In genomic region chr2:119338826-119339561, GRCh38 we compare ENCODE assay signal across 8 cellular contexts. TPM values are rescaled to one million over a fixed set of nuclear protein-coding genes. Genes with fewer than 3 reads are reported as not detected.
A peak's percentile ranks its signal among the peaks of the same experiment; 100 is the strongest.
DNase-seq lines count a peak whose midpoint lies in the region; ATAC-seq, FAIRE-seq and TF ChIP-seq lines count a peak whose summit lies in the region.

No MANE protein-coding gene starts in this region.

- BruUV-seq in K562 (replicated peaks; lab: Mats Ljungman, UMichigan) = no TSS peak
- no TSS peak for BruUV-seq in PC-9 (replicated peaks; lab: Mats Ljungman, UMichigan)

- H3K9me1 ChIP-seq in K562 (ENCODE audit: control insufficient read depth, insufficient read depth, low read length) = no peaks in the 10 kb centered on the region

- in situ Hi-C loops in K562 (cut with MboI) (no loop called here), transverse colon (cut with MboI; ENCODE audit: low pct_ligation_motif_present in 1 of 4, low pct_unique_long_range_greater_than_20kb in 1 of 4, low sequenced_read_pairs in 3 of 4) (no loop called here)

- H3K4me3 ChIP-seq in OCI-LY1 (ENCODE audit: low read depth, low read length, poor library complexity, severe bottlenecking) (no peak overlapping the region), K562 (no peak overlapping the region), transverse colon (no peak overlapping the region), PC-9 (no peak overlapping the region)

- no peak for TF ChIP-seq POLR2A in K562 (conservative IDR thresholded peaks at IDR 0.05)
- no peak for TF ChIP-seq POLR2A in transverse colon (IDR thresholded peaks at IDR 0.05)

- H3K36me3 ChIP-seq in OCI-LY1 (ENCODE audit: insufficient read depth, low read length) = no peaks in the 10 kb centered on the region
- no peaks in the 10 kb centered on the region for H3K36me3 ChIP-seq in K562 (ENCODE audit: control insufficient read depth, insufficient read depth, low read length)
- no peaks in the 10 kb centered on the region for H3K36me3 ChIP-seq in transverse colon
- H3K36me3 ChIP-seq in PC-9 (ENCODE audit: low read depth) = no peaks in the 10 kb centered on the region

- H2AFZ ChIP-seq in OCI-LY1 (ENCODE audit: low read length) (no peak overlapping the region), K562 (ENCODE audit: low read depth, low read length) (peak overlapping the region; percentile 77), PC-9 (no peak overlapping the region)

- POLR2A ChIA-PET in K562 (lab: Yijun Ruan, JAX) (interaction anchor here (0.7 to 0.8 kb wide), 2 partner anchors 20 to 158 kb away, joined by 3 to 4 read pairs; no protein-coding TSS in a partner anchor), PC-9 (lab: Charles Lee; ENCODE audit: unreplicated experiment) (no interaction called here)

- no peak overlapping the region for H3K9ac ChIP-seq in OCI-LY1 (ENCODE audit: low read length)
- H3K9ac ChIP-seq in K562 (ENCODE audit: insufficient read depth in 1 of 2, low read depth in 2 of 2, low read length in 2 of 2) = no peak overlapping the region

- intact Hi-C loops in K562 (cut with micrococcal nuclease) (no loop called here), transverse colon (cut with DNase I; ENCODE audit: low total_unique reads) (no loop called here), PC-9 (cut with micrococcal nuclease; ENCODE audit: unreplicated experiment) (no loop called here)

- CTCF ChIA-PET in K562 (lab: Yijun Ruan, JAX; ENCODE audit: low intra/inter-chr PET ratio) (no interaction called here), PC-9 (lab: Charles Lee) (no interaction called here)

- TF ChIP-seq CTCF in OCI-LY1 (IDR thresholded peaks at IDR 0.05; ENCODE audit: low read length) = no peak
- no peak for TF ChIP-seq CTCF in K562 (IDR thresholded peaks at IDR 0.05 in 2 of 3, conservative IDR thresholded peaks at IDR 0.05 in 1 of 3; ENCODE audit: insufficient read depth in 2 of 3, low read depth in 1 of 3, low read length in 3 of 3)
- TF ChIP-seq CTCF in transverse colon (IDR thresholded peaks at IDR 0.05) = no peak
- TF ChIP-seq CTCF in PC-9 (conservative IDR thresholded peaks at IDR 0.05) = no peak

- no peaks in the 10 kb centered on the region for H3K9me3 ChIP-seq in OCI-LY1 (ENCODE audit: low read length)
- no peaks in the 10 kb centered on the region for H3K9me3 ChIP-seq in K562 (replicated peaks; ENCODE audit: control insufficient read depth, insufficient read depth, low read depth, low read length)
- no peaks in the 10 kb centered on the region for H3K9me3 ChIP-seq in transverse colon
- H3K9me3 ChIP-seq in PC-9 (ENCODE audit: insufficient read depth, low read depth) = no peaks in the 10 kb centered on the region

- H3K4me2 ChIP-seq in OCI-LY1 (ENCODE audit: low read length) = peak overlapping the region; percentile 27; the same call in 1 of the 2 replicates
- H3K4me2 ChIP-seq in K562 (ENCODE audit: insufficient read depth, low read length) = no peak overlapping the region; the same call in 1 of the 2 replicates
- H3K4me2 ChIP-seq in PC-9 = no peak overlapping the region

- WGBS in K562 (ENCODE audit: insufficient coverage, low coverage, missing lambda C conversion rate) = 16% methylated on average over 6 of the region's 6 CpGs
- WGBS in transverse colon (ENCODE audit: low coverage in 1 of 2), 2 donors = 85 to 86% methylated on average over 5 to 6 of the region's 6 CpGs

- ATAC-seq in GM18867 (IDR thresholded peaks at IDR 0.05; ENCODE audit: unreplicated experiment) = peak; percentile 92
- ATAC-seq in HG02763 (IDR thresholded peaks at IDR 0.05; ENCODE audit: unreplicated experiment) = peak; percentile 100
- peak; percentile 97 for ATAC-seq in K562

- no peak for TF ChIP-seq RAD21 in K562 (CRISPR knock-in tag; conservative IDR thresholded peaks at IDR 0.05 in 1 of 2, IDR thresholded peaks at IDR 0.05 in 1 of 2)

- H3K9me2 ChIP-seq in OCI-LY1 (ENCODE audit: low read depth, low read length) (no peaks in the 10 kb centered on the region), PC-9 (ENCODE audit: insufficient read depth) (no peaks in the 10 kb centered on the region)

- FAIRE-seq in K562 (lab: Jason Lieb, UNC) = peak; percentile 74

- DNase-seq in K562 (ENCODE audit: extremely low read depth in 1 of 4, low spot score in 3 of 4) (peak; percentile 19 to 83 (median 49)), transverse colon (peak; percentile 36), NCI-H69 (lab: John Stamatoyannopoulos, UW) (no peak), PC-9 (no peak), AG08395 (ENCODE audit: low spot score) (no peak)

- H3K27ac ChIP-seq in OCI-LY1 (ENCODE audit: low read depth, low read length, poor library complexity, severe bottlenecking) (no peak overlapping the region), K562 (ENCODE audit: extremely low read depth, low read depth, low read length) (no peak overlapping the region; the same call in 2 of the 3 replicates), transverse colon (no peak overlapping the region), PC-9 (no peak overlapping the region)

- peak; percentile 61; the same call in 1 of the 2 replicates for TF ChIP-seq EP300 in K562 (IDR thresholded peaks at IDR 0.05; ENCODE audit: low read length)
- TF ChIP-seq EP300 in transverse colon (IDR thresholded peaks at IDR 0.05; ENCODE audit: low read depth) = no peak

- H3F3A ChIP-seq in OCI-LY1 (ENCODE audit: insufficient read depth, low read length) (no peaks in the 10 kb centered on the region), PC-9 (ENCODE audit: insufficient read depth, low read depth) (no peaks in the 10 kb centered on the region)

- H3K4me1 ChIP-seq in OCI-LY1 (ENCODE audit: insufficient read depth, low read length, severe bottlenecking) (peaks cover 9% of the 10 kb centered on the region), K562 (replicated peaks in 1 of 2; ENCODE audit: control insufficient read depth in 2 of 2, insufficient read depth in 2 of 2, low read length in 2 of 2) (peaks cover 0 to 7% of the 10 kb centered on the region in 2 experiments; a peak in 4 of 5 replicates), transverse colon (no peaks in the 10 kb centered on the region), PC-9 (replicated peaks; ENCODE audit: insufficient read depth) (no peaks in the 10 kb centered on the region)

- H3K27me3 ChIP-seq in OCI-LY1 (ENCODE audit: insufficient read depth, low read length) = no peaks in the 10 kb centered on the region
- H3K27me3 ChIP-seq in K562 (ENCODE audit: control insufficient read depth in 2 of 2, insufficient read depth in 2 of 2, low read length in 2 of 2) = no peaks in the 10 kb centered on the region
- H3K27me3 ChIP-seq in transverse colon = no peaks in the 10 kb centered on the region
- no peaks in the 10 kb centered on the region for H3K27me3 ChIP-seq in PC-9 (ENCODE audit: insufficient read depth, low read depth)

- H4K20me1 ChIP-seq in OCI-LY1 (ENCODE audit: insufficient read depth, low read length) = no peaks in the 10 kb centered on the region
- H4K20me1 ChIP-seq in K562 (replicated peaks; ENCODE audit: control insufficient read depth, insufficient read depth, low read length) = no peaks in the 10 kb centered on the region
- no peaks in the 10 kb centered on the region for H4K20me1 ChIP-seq in PC-9 (ENCODE audit: insufficient read depth)

- no peaks in the 10 kb centered on the region for H3K79me2 ChIP-seq in OCI-LY1 (ENCODE audit: insufficient read depth, low read length)
- H3K79me2 ChIP-seq in K562 (ENCODE audit: control insufficient read depth, insufficient read depth, low read length) = no peaks in the 10 kb centered on the region
- no peaks in the 10 kb centered on the region for H3K79me2 ChIP-seq in PC-9 (ENCODE audit: low read depth)

TF ChIP-seq in K562, 482 proteins besides CTCF, POLR2A, EP300 and RAD21 (continues in another document):
- TF ChIP-seq ZNF586 (CRISPR knock-in tag; conservative IDR thresholded peaks at IDR 0.05) = peak; percentile 83; the same call in 1 of the 2 replicates

RNA-seq across cellular contexts. Expression of gene C2orf76, which starts 27.6 kb away (rescaled TPM):
- total RNA-seq in K562 (2011; cell fraction: chromatin; rRNA removed; ENCODE audit: low replicate concordance) = 4.1 and 6.2 TPM in 2 replicates
- total RNA-seq in K562 (2011; cell fraction: nucleolus; rRNA removed) = 2.3 and 3.3 TPM in 2 replicates
- total RNA-seq in K562 (2011; cell fraction: nucleoplasm; rRNA removed) = 4.6 and 5.0 TPM in 2 replicates
- 4.8 and 8.9 TPM in 2 replicates for total RNA-seq in K562 (2014; rRNA removed)
- 12.0 and 15.6 TPM in 2 replicates for total RNA-seq in K562 (2014; rRNA removed; fragmentation: Illumina TruSeq; extraction: Trizol)
- 11.7 and 14.5 TPM in 2 replicates for total RNA-seq in K562 (2015; rRNA removed; fragmentation: Illumina TruSeq; extraction: Trizol)
- 8.6 and 8.7 TPM in 2 replicates for total RNA-seq in K562 (2021)
- 12.4 and 15.7 TPM in 2 replicates for polyA plus RNA-seq in K562 (2011; rRNA removed)
- 3.1 and 5.8 TPM in 2 replicates for polyA plus RNA-seq in K562 (2011; cell fraction: cytosol; rRNA removed)
- 6.5 and 8.1 TPM in 2 replicates for polyA plus RNA-seq in K562 (2011; cell fraction: nucleus; rRNA removed)
- 6.5 and 19.3 TPM in 2 replicates for polyA plus RNA-seq in K562 (2012)
- polyA plus RNA-seq in K562 (2014; fragmentation: Illumina TruSeq; extraction: Trizol) = 15.1 and 15.2 TPM in 2 replicates
- polyA plus RNA-seq in K562 (2014; fragmentation: Nextera tagmentation; extraction: Ambion mirVana) = 10 to 100 TPM; 26.1 to 26.2 TPM
- 13.4 and 14.4 TPM in 2 replicates for polyA plus RNA-seq in K562 (2014; rRNA removed)
- polyA minus RNA-seq in K562 (2011; rRNA and poly(A)+ RNA removed) = 4.4 and 6.0 TPM in 2 replicates
- 1.4 and 3.0 TPM in 2 replicates for polyA minus RNA-seq in K562 (2011; cell fraction: cytosol; rRNA and poly(A)+ RNA removed)
- 3.0 and 4.1 TPM in 2 replicates for polyA minus RNA-seq in K562 (2011; cell fraction: nucleus; rRNA and poly(A)+ RNA removed)
- 10 to 100 TPM in 1 of 4 donors, 1 to 10 TPM in 1, not detected in 2; 2.9 to 11.3 TPM for total RNA-seq in transverse colon
- 11.5 and 12.7 TPM in 2 replicates for total RNA-seq in PC-9 (2021)

RNA-seq across cellular contexts. Expression of gene DBI, which starts 27.8 kb away (rescaled TPM):
- 11.4 and 13.4 TPM in 2 replicates for total RNA-seq in K562 (2011; cell fraction: chromatin; rRNA removed; ENCODE audit: low replicate concordance)
- total RNA-seq in K562 (2011; cell fraction: nucleolus; rRNA removed) = 17.2 and 21.8 TPM in 2 replicates
- 17.8 and 26.2 TPM in 2 replicates for total RNA-seq in K562 (2011; cell fraction: nucleoplasm; rRNA removed)
- total RNA-seq in K562 (2014; rRNA removed) (65.0 and 71.6 TPM in 2 replicates), K562 (2014; rRNA removed; fragmentation: Illumina TruSeq; extraction: Trizol) (195 and 198 TPM in 2 replicates), K562 (2015; rRNA removed; fragmentation: Illumina TruSeq; extraction: Trizol) (230 and 236 TPM in 2 replicates), K562 (2021) (52.4 and 55.8 TPM in 2 replicates), transverse colon (100 to 1,000 TPM in 2 of 4 donors, 10 to 100 TPM in 2; 33.8 to 212 (median 149) TPM), PC-9 (2021) (128 and 265 TPM in 2 replicates)
- polyA plus RNA-seq in K562 (2011; rRNA removed) (134 and 135 TPM in 2 replicates), K562 (2014; fragmentation: Illumina TruSeq; extraction: Trizol) (159 and 194 TPM in 2 replicates), K562 (2014; fragmentation: Nextera tagmentation; extraction: Ambion mirVana) (100 to 1,000 TPM; 406 to 443 TPM), K562 (2014; rRNA removed) (186 and 194 TPM in 2 replicates)
- 42.1 and 73.6 TPM in 2 replicates for polyA plus RNA-seq in K562 (2011; cell fraction: cytosol; rRNA removed)
- 21.9 and 37.3 TPM in 2 replicates for polyA plus RNA-seq in K562 (2011; cell fraction: nucleus; rRNA removed)
- polyA plus RNA-seq in K562 (2012) = 85.6 and 165 TPM in 2 replicates
- 36.8 and 42.2 TPM in 2 replicates for polyA minus RNA-seq in K562 (2011; rRNA and poly(A)+ RNA removed)
- polyA minus RNA-seq in K562 (2011; cell fraction: cytosol; rRNA and poly(A)+ RNA removed) = 12.3 and 16.1 TPM in 2 replicates
- 14.5 and 23.5 TPM in 2 replicates for polyA minus RNA-seq in K562 (2011; cell fraction: nucleus; rRNA and poly(A)+ RNA removed)

Comparison
In these comparisons a context has a peak if more than half of its experiments do, and no peak if none do; other contexts are left out.
1. DNase-seq: peak in K562 (4 of 4) and transverse colon (single experiment); none in NCI-H69 (single experiment), PC-9 (0 of 2) and AG08395 (single experiment).
2. Peak in every context shown above with its lines, with median percentiles within 50 percentile points of each other: ATAC-seq.